Comparison of ENCODE assay signal across 1 cellular context in genomic region chr1:156200062-156200461, GRCh38.
TF ChIP-seq lines count a peak whose summit lies in the region.

No MANE protein-coding gene starts in this region.

TF ChIP-seq in GM12878, 131 proteins besides CTCF, POLR2A, EP300 and RAD21:
- TF ChIP-seq GATAD2B (conservative IDR thresholded peaks at IDR 0.05; ENCODE audit: low read depth) (no peak), RELB (IDR thresholded peaks at IDR 0.05; ENCODE audit: low read depth) (no peak), RCOR1 (conservative IDR thresholded peaks at IDR 0.05; ENCODE audit: low read depth, low read length) (no peak), RAD51 (IDR thresholded peaks at IDR 0.05) (no peak), ZNF24 (IDR thresholded peaks at IDR 0.05) (no peak), DPF2 (IDR thresholded peaks at IDR 0.05) (no peak), NKRF (conservative IDR thresholded peaks at IDR 0.05) (no peak), WRNIP1 (IDR thresholded peaks at IDR 0.05; ENCODE audit: borderline replicate concordance, low read depth, low read length) (no peak), TCF3 (IDR thresholded peaks at IDR 0.05; ENCODE audit: borderline replicate concordance, insufficient read depth, low read depth, low read length) (no peak), LARP7 (IDR thresholded peaks at IDR 0.05) (no peak), RUNX3 (IDR thresholded peaks at IDR 0.05; ENCODE audit: low read length) (no peak; the same call in 1 of the 2 replicates)
